Comparison of ENCODE assay signal across 8 cellular contexts in genomic region chr14:95255487-95255886, GRCh38.
DNase-seq lines count a peak whose midpoint lies in the region; ATAC-seq, FAIRE-seq and TF ChIP-seq lines count a peak whose summit lies in the region.

No MANE protein-coding gene starts in this region.

- H3K4me1 ChIP-seq in astrocyte (ENCODE audit: insufficient read depth, low read length) (peaks cover 18% of the 10 kb centered on the region), left lung (peaks cover 0 to 15% of the 10 kb centered on the region in 2 donors), SJCRH30 (peaks cover under 1% of the 10 kb centered on the region)

- no peaks in the 10 kb centered on the region for H3K27me3 ChIP-seq in astrocyte (ENCODE audit: insufficient read depth, low read length)
- no peaks in the 10 kb centered on the region for H3K27me3 ChIP-seq in left lung
- no peaks in the 10 kb centered on the region for H3K27me3 ChIP-seq in SJCRH30

- no peaks in the 10 kb centered on the region for H3K36me3 Mint-ChIP-seq in astrocyte (ENCODE audit: low read depth, unreplicated experiment)
- H3K36me3 Mint-ChIP-seq in activated naive CD8-positive, alpha-beta T cell treated with anti-CD3 and anti-CD28 coated beads for 36 hours = no peaks in the 10 kb centered on the region

- H3K4me2 ChIP-seq in astrocyte (ENCODE audit: low read length) = peak overlapping the region; percentile 53

- DNase-seq in MV-4-11 (lab: John Stamatoyannopoulos, UW) (peak; percentile 90), astrocyte (ENCODE audit: low read depth) (peak; percentile 71), left lung (peak; percentile 82 to 83), SJCRH30 (no peak)
- DNase-seq in activated naive CD8-positive, alpha-beta T cell treated with anti-CD3 and anti-CD28 coated beads for 36 hours = no peak

- H4K20me1 ChIP-seq in astrocyte (ENCODE audit: insufficient read depth, low read length) = no peaks in the 10 kb centered on the region

- no peak overlapping the region for H3K27ac ChIP-seq in astrocyte (ENCODE audit: low read depth, low read length)
- no peak overlapping the region for H3K27ac ChIP-seq in left lung
- no peak overlapping the region for H3K27ac ChIP-seq in SJCRH30

- peaks cover 31% of the 10 kb centered on the region for H3K4me1 Mint-ChIP-seq in astrocyte (ENCODE audit: low read depth, unreplicated experiment)
- peaks cover 7% of the 10 kb centered on the region for H3K4me1 Mint-ChIP-seq in activated naive CD8-positive, alpha-beta T cell treated with anti-CD3 and anti-CD28 coated beads for 36 hours

- no peak overlapping the region for H3K4me3 ChIP-seq in astrocyte (ENCODE audit: insufficient read depth, low read depth, low read length)
- no peak overlapping the region for H3K4me3 ChIP-seq in left lung
- H3K4me3 ChIP-seq in SJCRH30 = no peak overlapping the region

- TF ChIP-seq CTCF in astrocyte (IDR thresholded peaks at IDR 0.05; ENCODE audit: insufficient read depth, low read depth, low read length) (no peak), left lung (IDR thresholded peaks at IDR 0.05) (no peak)

- no peak for FAIRE-seq in astrocyte (lab: Jason Lieb, UNC)

- no peak overlapping the region for H3K4me3 Mint-ChIP-seq in astrocyte (ENCODE audit: unreplicated experiment)
- H3K4me3 Mint-ChIP-seq in activated naive CD8-positive, alpha-beta T cell treated with anti-CD3 and anti-CD28 coated beads for 36 hours = no peak overlapping the region

- H2AFZ ChIP-seq in astrocyte (ENCODE audit: low read depth, low read length) = no peak overlapping the region

- peaks cover 5% of the 10 kb centered on the region for H3K9me3 Mint-ChIP-seq in astrocyte (ENCODE audit: unreplicated experiment)
- no peaks in the 10 kb centered on the region for H3K9me3 Mint-ChIP-seq in activated naive CD8-positive, alpha-beta T cell treated with anti-CD3 and anti-CD28 coated beads for 36 hours

- no peak overlapping the region for H3K27ac Mint-ChIP-seq in astrocyte (ENCODE audit: unreplicated experiment)
- no peak overlapping the region for H3K27ac Mint-ChIP-seq in activated naive CD8-positive, alpha-beta T cell treated with anti-CD3 and anti-CD28 coated beads for 36 hours

- no peaks in the 10 kb centered on the region for H3K9me3 ChIP-seq in astrocyte (ENCODE audit: insufficient read depth, low read depth, low read length)
- H3K9me3 ChIP-seq in left lung = no peaks in the 10 kb centered on the region
- H3K9me3 ChIP-seq in SJCRH30 (replicated peaks) = no peaks in the 10 kb centered on the region

- no peak overlapping the region for H3K9ac ChIP-seq in astrocyte (ENCODE audit: low read length)

- H3K36me3 ChIP-seq in astrocyte (ENCODE audit: insufficient read depth, low read length) (no peaks in the 10 kb centered on the region), left lung (no peaks in the 10 kb centered on the region), SJCRH30 (0 out of 2 replicates have a peak, but pooled peaks cover 2% of the 10 kb centered on the region)

- no peaks in the 10 kb centered on the region for H3K79me2 ChIP-seq in astrocyte (ENCODE audit: insufficient read depth, low read length)

- H3K27me3 Mint-ChIP-seq in astrocyte (ENCODE audit: low read depth, unreplicated experiment) = peaks cover 2% of the 10 kb centered on the region
- H3K27me3 Mint-ChIP-seq in activated naive CD8-positive, alpha-beta T cell treated with anti-CD3 and anti-CD28 coated beads for 36 hours = no peaks in the 10 kb centered on the region

- intact Hi-C loops in left lung (cut with DNase I) = no loop called here

- ATAC-seq in GM19351 (IDR thresholded peaks at IDR 0.05; ENCODE audit: unreplicated experiment) (peak; percentile 67), left lung (peak; percentile 96), HG02938 (IDR thresholded peaks at IDR 0.05; ENCODE audit: unreplicated experiment) (no peak), HG02973 (IDR thresholded peaks at IDR 0.05; ENCODE audit: unreplicated experiment) (no peak)

Comparison
In these comparisons a context has a peak if more than half of its experiments do, and no peak if none do; other contexts are left out.
1. ATAC-seq: peak in GM19351 (single experiment) and left lung (single experiment); none in HG02938 (single experiment) and HG02973 (single experiment).
2. DNase-seq: peak in MV-4-11 (single experiment), astrocyte (single experiment) and left lung (2 of 2); none in activated naive CD8-positive, alpha-beta T cell treated with anti-CD3 and anti-CD28 coated beads for 36 hours (single experiment) and SJCRH30 (0 of 2).